Comparison of ENCODE assay signal across 1 cellular context in genomic region chr6:73518100-73518981, GRCh38.
TF ChIP-seq lines count a peak whose summit lies in the region.

No MANE protein-coding gene starts in this region.

TF ChIP-seq in K562, 482 proteins besides CTCF, POLR2A, EP300 and RAD21:
- 0 out of 2 replicates have a peak, but pooled peaks have one; percentile 46 for TF ChIP-seq E2F5 (CRISPR knock-in tag; IDR thresholded peaks at IDR 0.05)
- TF ChIP-seq ZNF232 (CRISPR knock-in tag; IDR thresholded peaks at IDR 0.05): 0 out of 2 replicates have a peak, but pooled peaks have one; percentile 41
- TF ChIP-seq POLR2B (IDR thresholded peaks at IDR 0.05; ENCODE audit: low read depth, partially characterized antibody): peak; percentile 4
- TF ChIP-seq BCLAF1 (IDR thresholded peaks at IDR 0.05; ENCODE audit: borderline replicate concordance in 1 of 2, control insufficient read depth in 1 of 2, low read depth in 2 of 2, low read length in 1 of 2): peak in 1 of 2 experiments; percentile 80; a peak in 1 of 4 replicates
- TF ChIP-seq RBFOX2 (IDR thresholded peaks at IDR 0.05; ENCODE audit: low read depth, low read length): peak; percentile 6; the same call in 1 of the 2 replicates
- 0 out of 2 replicates have a peak, but pooled peaks have one; percentile 22 for TF ChIP-seq RFX7 (CRISPR knock-in tag; IDR thresholded peaks at IDR 0.05)
- peak; percentile 35 for TF ChIP-seq KDM5B (IDR thresholded peaks at IDR 0.05; ENCODE audit: insufficient replicate concordance, low read depth, low read length)
- peak; percentile 89; the same call in 1 of the 2 replicates for TF ChIP-seq THRAP3 (IDR thresholded peaks at IDR 0.05; ENCODE audit: borderline replicate concordance)
- peak; percentile 63 for TF ChIP-seq CHD1 (IDR thresholded peaks at IDR 0.05; ENCODE audit: low read length)
- TF ChIP-seq SUPT5H (IDR thresholded peaks at IDR 0.05): peak; percentile 51
